Comparison of ENCODE assay signal across 8 cellular contexts in the genomic region with DNA sequence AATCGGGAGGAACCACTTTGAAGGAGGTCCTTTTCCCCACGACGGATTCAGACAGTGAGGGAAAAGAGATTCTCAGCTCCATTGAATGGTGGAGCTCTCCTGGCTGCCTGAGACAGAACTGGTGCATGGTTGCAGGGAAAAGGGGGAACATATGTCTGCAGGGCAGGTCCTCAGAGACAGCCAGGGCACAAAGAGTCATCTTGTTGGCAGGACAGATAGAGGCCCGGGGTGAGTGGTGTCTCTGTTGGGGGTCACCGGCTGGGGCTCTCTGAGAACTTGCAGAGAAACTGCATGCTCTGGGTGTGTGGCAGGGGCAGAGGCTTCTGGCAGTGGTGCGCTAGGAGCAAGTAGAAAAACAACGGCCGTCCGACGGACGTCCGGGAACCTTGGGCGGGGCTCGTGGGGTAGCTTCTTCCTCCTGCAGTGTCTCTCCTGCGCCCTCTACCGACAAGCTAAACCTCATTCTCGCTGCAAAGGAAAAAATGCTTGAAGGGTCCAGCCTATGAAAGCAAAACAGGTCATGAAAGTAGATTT.
DNase-seq lines count a peak whose midpoint lies in the region; ATAC-seq and TF ChIP-seq lines count a peak whose summit lies in the region.

No MANE protein-coding gene starts in this region.

- H3K4me3 ChIP-seq in SJSA1: peak overlapping the region; percentile 15; the same call in 1 of the 2 replicates
- H3K4me3 ChIP-seq in heart left ventricle: peak overlapping the region in 10 of 12 donors; percentile 22 to 53 (median 40)

- peak; percentile 66 to 88 (median 74) for TF ChIP-seq CTCF in heart left ventricle (IDR thresholded peaks at IDR 0.05)

- no peak for TF ChIP-seq POLR2A in heart left ventricle (IDR thresholded peaks at IDR 0.05)

- ATAC-seq in GM18873 (IDR thresholded peaks at IDR 0.05; ENCODE audit: low FRiP score, unreplicated experiment) (peak; percentile 83), heart left ventricle (peak; percentile 68 to 96 (median 94)), HG03095 (IDR thresholded peaks at IDR 0.05; ENCODE audit: unreplicated experiment) (no peak)

- peaks cover 8% of the 10 kb centered on the region for H3K27me3 Mint-ChIP-seq in activated naive CD8-positive, alpha-beta T cell treated with anti-CD3 and anti-CD28 coated beads for 36 hours

- H3K27me3 ChIP-seq in SJSA1 (replicated peaks) (no peaks in the 10 kb centered on the region), heart left ventricle (no peaks in the 10 kb centered on the region)

- H3K4me3 Mint-ChIP-seq in activated naive CD8-positive, alpha-beta T cell treated with anti-CD3 and anti-CD28 coated beads for 36 hours: peak overlapping the region; percentile 27

- H3K9me3 Mint-ChIP-seq in activated naive CD8-positive, alpha-beta T cell treated with anti-CD3 and anti-CD28 coated beads for 36 hours: no peaks in the 10 kb centered on the region

- peaks cover 6% of the 10 kb centered on the region for H3K4me1 Mint-ChIP-seq in activated naive CD8-positive, alpha-beta T cell treated with anti-CD3 and anti-CD28 coated beads for 36 hours

- H3K9me3 ChIP-seq in SJSA1 (replicated peaks) (0 out of 2 replicates have a peak, but pooled peaks cover 3% of the 10 kb centered on the region), heart left ventricle (no peaks in the 10 kb centered on the region)

- 18 to 21% (median 21%) methylated on average over 16 to 17 of the region's 17 CpGs for whole genome bisulfite sequencing in heart left ventricle, 4 donors

- H3K27ac Mint-ChIP-seq in activated naive CD8-positive, alpha-beta T cell treated with anti-CD3 and anti-CD28 coated beads for 36 hours: no peak overlapping the region

- H3K27ac ChIP-seq in SJSA1: peak overlapping the region; percentile 7; the same call in 1 of the 2 replicates
- H3K27ac ChIP-seq in heart left ventricle: peak overlapping the region in 11 of 12 donors; percentile 33 to 80 (median 62)

- H3K4me1 ChIP-seq in SJSA1 (replicated peaks) (peaks cover 8% of the 10 kb centered on the region), heart left ventricle (peaks cover 0 to 9% (median 0%) of the 10 kb centered on the region in 12 donors)

- no peaks in the 10 kb centered on the region for H3K36me3 Mint-ChIP-seq in activated naive CD8-positive, alpha-beta T cell treated with anti-CD3 and anti-CD28 coated beads for 36 hours

- H3K36me3 ChIP-seq in SJSA1 (no peaks in the 10 kb centered on the region), heart left ventricle (no peaks in the 10 kb centered on the region)

- in situ Hi-C loops in KBM-7 (cut with MboI; ENCODE audit: low pct_unique_long_range_greater_than_20kb, low sequenced_read_pairs): no loop called here

- DNase-seq in A172 (ENCODE audit: low spot score) (peak; percentile 87), KBM-7 (peak; percentile 94), SJSA1 (ENCODE audit: low read depth in 1 of 2, low spot score in 2 of 2) (peak; percentile 88 to 95), heart left ventricle (peak; percentile 83 to 90 (median 88)), putamen (ENCODE audit: low spot score) (peak; percentile 39)
- DNase-seq in activated naive CD8-positive, alpha-beta T cell treated with anti-CD3 and anti-CD28 coated beads for 36 hours: peak; percentile 56

- intact Hi-C loops in heart left ventricle (cut with DNase I): loop anchor here (1.0 to 5.0 kb wide), 6 partner anchors 46 to 893 kb away; no protein-coding TSS in a partner anchor

Comparison
In these comparisons a context has a peak if more than half of its experiments do, and no peak if none do; other contexts are left out.
1. DNase-seq: peak in every context shown above with its lines; median percentile 94 in KBM-7; 92 in SJSA1; 88 in heart left ventricle; 87 in A172; 56 in activated naive CD8-positive, alpha-beta T cell treated with anti-CD3 and anti-CD28 coated beads for 36 hours; 39 in putamen.